18 cellular contexts compared by ENCODE assay signal in the genomic region with DNA sequence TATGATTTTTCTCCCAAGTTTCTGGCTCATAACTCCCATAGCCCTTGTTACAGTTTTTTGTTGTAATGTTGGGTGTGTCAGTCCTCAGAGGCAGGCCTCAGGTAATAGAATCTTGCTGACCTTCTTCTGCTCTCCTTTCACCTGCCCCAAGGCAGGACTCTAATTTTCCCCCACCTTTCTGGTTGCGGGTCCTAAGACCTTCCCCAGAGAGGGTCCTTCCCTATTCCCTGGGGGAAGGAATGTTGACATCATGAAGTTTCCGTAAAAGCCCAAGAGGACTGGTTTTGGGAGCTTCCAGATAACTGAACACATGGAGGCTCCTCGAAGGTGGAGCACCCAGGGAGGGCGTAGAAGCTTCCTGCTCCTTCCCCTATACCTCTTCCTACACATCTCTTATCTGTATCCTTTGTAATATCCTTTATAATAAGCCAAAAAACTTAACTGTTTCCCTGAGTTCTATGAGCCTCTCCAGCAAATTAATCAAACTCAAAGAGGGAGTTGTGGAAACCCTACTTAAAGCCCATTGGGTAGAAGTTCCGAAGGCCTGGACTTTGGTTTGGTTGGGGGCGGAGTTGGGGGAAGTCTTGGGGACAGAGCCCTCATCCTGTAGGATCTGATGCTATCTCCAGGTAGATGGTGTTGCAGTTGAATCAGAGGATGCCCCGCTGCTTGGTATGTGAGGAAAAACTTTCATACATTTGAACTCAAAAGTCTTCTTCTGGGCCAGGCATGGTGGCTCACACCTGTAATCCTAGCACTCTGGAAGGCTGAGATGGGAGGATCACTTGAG. TPM values are rescaled to one million over a fixed set of nuclear protein-coding genes. Genes with fewer than 3 reads are reported as not detected.
A peak's percentile ranks its signal among the peaks of the same experiment; 100 is the strongest.
DNase-seq lines count a peak whose midpoint lies in the region; ATAC-seq and TF ChIP-seq lines count a peak whose summit lies in the region.
"Had no signal": no experiment of that assay in that cellular context is flagged by ENCODE, and none has a peak within 500 bp of the region (broad histone marks: within the 10 kb centered on the region; RNA-seq: fewer than 3 reads in every experiment).

No MANE protein-coding gene starts in this region.

- DNase-seq in MCF 10A (ENCODE audit: unreplicated experiment) (no peak), breast epithelium (ENCODE audit: low spot score in 2 of 2) (no peak), colonic mucosa (no peak), GM10248 (ENCODE audit: extremely low spot score) (no peak), endodermal cell (no peak)
- DNase-seq: 8988T; BE2C; CD8-positive, alpha-beta memory T cell; DMS79 treated with DMSO at 0.1 percent for 48 hours; HCEC 1CT; NCI-H1092; NCI-H146; NCI-H2081; NCI-H82 had no signal

- H3K9ac ChIP-seq in colonic mucosa (ENCODE audit: low read depth in 2 of 2, low read length in 2 of 2), result peak overlapping the region in 1 of 2 donors; percentile 26
- H3K9ac ChIP-seq in endodermal cell (ENCODE audit: extremely low read depth, low read length, poor library complexity, severe bottlenecking), result no peak overlapping the region
- H3K9ac ChIP-seq: KMS-11 had no signal

- POLR2A ChIA-PET in MCF 10A (lab: Yijun Ruan, JAX) (interaction anchor here (0.8 to 1.7 kb wide), 3 partner anchors 14 to 92 kb away, joined by 3 to 5 read pairs (median 4); no protein-coding TSS in a partner anchor), GM10248 (lab: Yijun Ruan, JAX) (no interaction called here)

- no peaks in the 10 kb centered on the region for H3K36me3 Mint-ChIP-seq in MCF 10A (ENCODE audit: insufficient read depth, unreplicated experiment)
- no peaks in the 10 kb centered on the region for H3K36me3 Mint-ChIP-seq in stimulated activated memory B cell treated with anti-CD40 and anti-IgM and Interleukin-4, amounts not matched to agents 10 μg/mL and 1 μg/mL and 100 μg/mL, for 72 hours
- H3K36me3 Mint-ChIP-seq in endodermal cell (ENCODE audit: low read depth), result no peaks in the 10 kb centered on the region

- H3K4me1 ChIP-seq in breast epithelium (peaks cover 0 to 6% of the 10 kb centered on the region in 2 donors), colonic mucosa (peaks cover 7% of the 10 kb centered on the region), endodermal cell (ENCODE audit: control insufficient read depth, insufficient read depth, low read length) (no peaks in the 10 kb centered on the region)
- H3K4me1 ChIP-seq: BE2C had no signal

- H3K4me3 ChIP-seq in breast epithelium (no peak overlapping the region), colonic mucosa (no peak overlapping the region), endodermal cell (ENCODE audit: low read length) (no peak overlapping the region)

- no peak overlapping the region for H3K27ac ChIP-seq in breast epithelium
- H3K27ac ChIP-seq in colonic mucosa, result peak overlapping the region; percentile 67
- H3K27ac ChIP-seq in endodermal cell (ENCODE audit: low read depth, low read length), result no peak overlapping the region
- H3K27ac ChIP-seq: KMS-11 had no signal

- CTCF ChIA-PET in MCF 10A (lab: Yijun Ruan, JAX), result interaction anchor here (1.2 kb wide), 1 partner anchor 98 kb away, joined by 3 read pairs; no protein-coding TSS in a partner anchor
- CTCF ChIA-PET in GM10248 (lab: Yijun Ruan, JAX), result interaction anchor here (1.2 kb wide), 1 partner anchor 54 kb away, joined by 3 read pairs; no protein-coding TSS in a partner anchor

- peak overlapping the region; percentile 57 for H3K27ac Mint-ChIP-seq in MCF 10A (ENCODE audit: low read depth, unreplicated experiment)
- H3K27ac Mint-ChIP-seq in stimulated activated memory B cell treated with anti-CD40 and anti-IgM and Interleukin-4, amounts not matched to agents 10 μg/mL and 1 μg/mL and 100 μg/mL, for 72 hours, result peak overlapping the region; percentile 24
- H3K27ac Mint-ChIP-seq in endodermal cell, result no peak overlapping the region
- H3K27ac Mint-ChIP-seq: CD8-positive, alpha-beta memory T cell had no signal

- TF ChIP-seq POLR2A in breast epithelium (IDR thresholded peaks at IDR 0.05), result no peak

- peaks cover 20% of the 10 kb centered on the region for H3K4me1 Mint-ChIP-seq in MCF 10A (ENCODE audit: insufficient read depth, unreplicated experiment)
- peaks cover 31% of the 10 kb centered on the region for H3K4me1 Mint-ChIP-seq in stimulated activated memory B cell treated with anti-CD40 and anti-IgM and Interleukin-4, amounts not matched to agents 10 μg/mL and 1 μg/mL and 100 μg/mL, for 72 hours
- no peaks in the 10 kb centered on the region for H3K4me1 Mint-ChIP-seq in endodermal cell
- H3K4me1 Mint-ChIP-seq: CD8-positive, alpha-beta memory T cell had no signal

- H3K9me3 Mint-ChIP-seq in MCF 10A (ENCODE audit: unreplicated experiment) (no peaks in the 10 kb centered on the region), endodermal cell (no peaks in the 10 kb centered on the region)
- H3K9me3 Mint-ChIP-seq in stimulated activated memory B cell treated with anti-CD40 and anti-IgM and Interleukin-4, amounts not matched to agents 10 μg/mL and 1 μg/mL and 100 μg/mL, for 72 hours, result peaks cover 3% of the 10 kb centered on the region
- H3K9me3 Mint-ChIP-seq: CD8-positive, alpha-beta memory T cell had no signal

- H3K27me3 Mint-ChIP-seq in MCF 10A (ENCODE audit: insufficient read depth, unreplicated experiment), result no peaks in the 10 kb centered on the region
- peaks cover 16% of the 10 kb centered on the region for H3K27me3 Mint-ChIP-seq in stimulated activated memory B cell treated with anti-CD40 and anti-IgM and Interleukin-4, amounts not matched to agents 10 μg/mL and 1 μg/mL and 100 μg/mL, for 72 hours
- H3K27me3 Mint-ChIP-seq in endodermal cell (ENCODE audit: insufficient read depth), result peaks cover 18% of the 10 kb centered on the region

- H3K36me3 ChIP-seq in breast epithelium, result no peaks in the 10 kb centered on the region
- H3K36me3 ChIP-seq in colonic mucosa, result no peaks in the 10 kb centered on the region
- H3K36me3 ChIP-seq in endodermal cell (ENCODE audit: control insufficient read depth, insufficient read depth, low read length), result no peaks in the 10 kb centered on the region
- H3K36me3 ChIP-seq: BE2C had no signal

- TF ChIP-seq CTCF in MCF 10A (IDR thresholded peaks at IDR 0.05; ENCODE audit: unreplicated experiment) (no peak), breast epithelium (IDR thresholded peaks at IDR 0.05) (no peak), colonic mucosa (IDR thresholded peaks at IDR 0.05) (no peak), GM10248 (IDR thresholded peaks at IDR 0.05; ENCODE audit: control extremely low read depth, extremely low read depth, low read depth, missing control alignments) (no peak), endodermal cell (conservative IDR thresholded peaks at IDR 0.05) (no peak)

- WGBS in endodermal cell (ENCODE audit: insufficient coverage in 1 of 2, insufficient read length in 1 of 2), 2 experiments, result 93 to 96% methylated on average over 7 of the region's 7 CpGs

- intact Hi-C loops in MCF 10A (cut with micrococcal nuclease) (no loop called here), breast epithelium (cut with DNase I; ENCODE audit: low total_unique reads) (no loop called here), colonic mucosa (cut with DNase I) (no loop called here)

- H3K27me3 ChIP-seq in breast epithelium (no peaks in the 10 kb centered on the region), colonic mucosa (no peaks in the 10 kb centered on the region), endodermal cell (ENCODE audit: control insufficient read depth, insufficient read depth, low read length, poor library complexity, severe bottlenecking) (no peaks in the 10 kb centered on the region)
- H3K27me3 ChIP-seq: BE2C had no signal

- H3K9me3 ChIP-seq in breast epithelium, result no peaks in the 10 kb centered on the region
- H3K9me3 ChIP-seq in colonic mucosa, result no peaks in the 10 kb centered on the region
- no peaks in the 10 kb centered on the region for H3K9me3 ChIP-seq in endodermal cell (ENCODE audit: control insufficient read depth, low read length)
- H3K9me3 ChIP-seq: BE2C had no signal

- BruUV-seq in MCF 10A (replicated peaks; lab: Mats Ljungman, UMichigan), result no TSS peak

- H3K4me3 Mint-ChIP-seq in MCF 10A (ENCODE audit: unreplicated experiment) (no peak overlapping the region), endodermal cell (no peak overlapping the region)
- H3K4me3 Mint-ChIP-seq in stimulated activated memory B cell treated with anti-CD40 and anti-IgM and Interleukin-4, amounts not matched to agents 10 μg/mL and 1 μg/mL and 100 μg/mL, for 72 hours, result no peak overlapping the region
- H3K4me3 Mint-ChIP-seq: CD8-positive, alpha-beta memory T cell had no signal

- no peak for ATAC-seq in stimulated activated memory B cell treated with anti-CD40 and anti-IgM and Interleukin-4, amounts not matched to agents 10 μg/mL and 1 μg/mL and 100 μg/mL, for 72 hours
- ATAC-seq in HG02571 (IDR thresholded peaks at IDR 0.05; ENCODE audit: unreplicated experiment) (no peak), HG03439 (IDR thresholded peaks at IDR 0.05; ENCODE audit: unreplicated experiment) (no peak)

RNA-seq across cellular contexts. Expression of a gene that starts 9.0 kb away (rescaled TPM):
- total RNA-seq in MCF 10A (2022) (454 and 526 TPM in 2 replicates), breast epithelium (100 to 1,000 TPM; 263 to 443 (median 285) TPM), colonic mucosa (100 to 1,000 TPM; 387 to 432 TPM), endodermal cell (100 to 1,000 TPM; 264 to 267 TPM)
- polyA plus RNA-seq in endodermal cell (2013, experiment 1 of 2), result 134 TPM
- 118 TPM for polyA plus RNA-seq in endodermal cell (2013, experiment 2 of 2)

RNA-seq across cellular contexts. Expression of a gene that starts 58.6 kb away (rescaled TPM):
- 112 and 113 TPM in 2 replicates for total RNA-seq in MCF 10A (2022)
- 10 to 100 TPM; 52.1 to 79.2 (median 71.8) TPM for total RNA-seq in breast epithelium
- 10 to 100 TPM; 49.5 to 57.3 TPM for total RNA-seq in colonic mucosa
- 10 to 100 TPM; 74.1 to 97.5 TPM for total RNA-seq in endodermal cell
- polyA plus RNA-seq in endodermal cell (2013, experiment 1 of 2), result 74.8 TPM
- polyA plus RNA-seq in endodermal cell (2013, experiment 2 of 2), result 60.7 TPM
